In genomic region chr15:101000271-101000681, GRCh38 we compare ENCODE assay signal across 18 cellular contexts.
DNase-seq lines count a peak whose midpoint lies in the region; FAIRE-seq and TF ChIP-seq lines count a peak whose summit lies in the region.
"Had no signal": no experiment of that assay in that cellular context is flagged by ENCODE, and none has a peak within 500 bp of the region (broad histone marks: within the 10 kb centered on the region; RNA-seq: fewer than 3 reads in every experiment).

No MANE protein-coding gene starts in this region.

- 0 out of 2 replicates have a peak overlapping the region, but pooled peaks have one; percentile 36 for H3K27ac ChIP-seq in Karpas-422 (ENCODE audit: low read length)
- H3K27ac ChIP-seq in H1 (ENCODE audit: low read depth, low read length), result no peak overlapping the region
- H3K27ac ChIP-seq in osteoblast (ENCODE audit: low read depth, low read length), result peak overlapping the region; percentile 88
- H3K27ac ChIP-seq in tibial artery, result no peak overlapping the region
- H3K27ac ChIP-seq: left lung, PC-9, SK-N-MC had no signal

- peak overlapping the region; percentile 6; the same call in 1 of the 2 replicates for H2BK5ac ChIP-seq in H1 (ENCODE audit: low read depth, low read length)

- no peak overlapping the region for H4K8ac ChIP-seq in H1 (ENCODE audit: extremely low read depth, insufficient read depth, low read length)

- peaks cover 4% of the 10 kb centered on the region for H3K27me3 Mint-ChIP-seq in activated naive CD8-positive, alpha-beta T cell treated with anti-CD3 and anti-CD28 coated beads for 36 hours

- TF ChIP-seq POLR2A in H1 (IDR thresholded peaks at IDR 0.05; ENCODE audit: control extremely low read depth in 1 of 2, low read depth in 2 of 2, low read length in 2 of 2), result no peak

- H3K56ac ChIP-seq in H1 (replicated peaks; ENCODE audit: insufficient read length, low read depth, low read length), result no peak overlapping the region

- H2AK5ac ChIP-seq in H1 (ENCODE audit: low read depth, low read length), result peak overlapping the region; percentile 41; the same call in 1 of the 2 replicates

- no peak for TF ChIP-seq EP300 in H1 (IDR thresholded peaks at IDR 0.05; ENCODE audit: borderline replicate concordance in 1 of 2, low read depth in 2 of 2, low read length in 2 of 2)

- DNase-seq in EH (ENCODE audit: low read depth), result peak; percentile 90
- no peak for DNase-seq in Karpas-422
- peak in 1 of 2 experiments; percentile 39 for DNase-seq in H1 (ENCODE audit: low read depth in 1 of 2, low spot score in 2 of 2)
- DNase-seq in osteoblast (ENCODE audit: insufficient read length, low spot score, missing footprints), result peak; percentile 87
- DNase-seq in activated naive CD8-positive, alpha-beta T cell treated with anti-CD3 and anti-CD28 coated beads for 36 hours, result no peak
- DNase-seq in SKM-1 (lab: John Stamatoyannopoulos, UW; ENCODE audit: unreplicated experiment), result no peak
- DNase-seq in tibial artery, result no peak
- DNase-seq: AML-193, H9, KG1, left lung, NCI-H1092 treated with DMSO at 0.1 percent for 48 hours, NCI-H2107, nucleus accumbens, PC-9 had no signal

- H4K5ac ChIP-seq in H1 (ENCODE audit: insufficient read length, low read depth, low read length), result no peak overlapping the region

- H2BK20ac ChIP-seq in H1 (ENCODE audit: low read length), result no peak overlapping the region

- no peak overlapping the region for H3K4ac ChIP-seq in H1 (replicated peaks; ENCODE audit: insufficient read length, low read depth, low read length)

- H4K20me1 ChIP-seq in Karpas-422 (ENCODE audit: insufficient read depth, low read depth, low read length), result no peaks in the 10 kb centered on the region
- H4K20me1 ChIP-seq in H1 (replicated peaks in 1 of 2; ENCODE audit: control insufficient read depth in 1 of 2, insufficient read depth in 2 of 2, low read length in 2 of 2), result no peaks in the 10 kb centered on the region
- no peaks in the 10 kb centered on the region for H4K20me1 ChIP-seq in osteoblast (ENCODE audit: insufficient read depth, low read length)

- H2BK12ac ChIP-seq in H1 (ENCODE audit: low read depth, low read length), result peak overlapping the region; percentile 60; the same call in 1 of the 2 replicates

- no peak for TF ChIP-seq CTCF in H1 (IDR thresholded peaks at IDR 0.05; ENCODE audit: control extremely low read depth in 1 of 3, insufficient read depth in 1 of 3, low read depth in 1 of 3, low read length in 3 of 3)
- TF ChIP-seq CTCF in osteoblast (IDR thresholded peaks at IDR 0.05; ENCODE audit: extremely low read depth, low read depth, low read length), result no peak
- no peak for TF ChIP-seq CTCF in tibial artery (IDR thresholded peaks at IDR 0.05)

- no peak for TF ChIP-seq RAD21 in H1 (IDR thresholded peaks at IDR 0.05 in 1 of 2, conservative IDR thresholded peaks at IDR 0.05 in 1 of 2; ENCODE audit: low read depth in 2 of 2, low read length in 2 of 2)

- no peak overlapping the region for H3K23ac ChIP-seq in H1 (ENCODE audit: insufficient read length)

- intact Hi-C loops in tibial artery (cut with DNase I; ENCODE audit: low total_unique reads), result no loop called here

- H3K9ac ChIP-seq in Karpas-422 (ENCODE audit: low read length), result no peak overlapping the region
- H3K9ac ChIP-seq in H1 (replicated peaks in 1 of 4; ENCODE audit: extremely low read depth in 1 of 4, low read depth in 3 of 4, low read length in 3 of 4), result no peak overlapping the region

- CTCF ChIA-PET in H1 (lab: Charles Lee; ENCODE audit: partially characterized antibody), result interaction anchor here (1.1 to 22.3 kb wide), 9 partner anchors 8 to 258 kb away, joined by 3 to 405 read pairs (median 4); partner anchors contain the start of gene LRRK1

- no peak overlapping the region for H3K14ac ChIP-seq in H1 (ENCODE audit: insufficient read length)

- H3K79me2 ChIP-seq in Karpas-422 (ENCODE audit: low read length), result peaks cover 20% of the 10 kb centered on the region
- no peaks in the 10 kb centered on the region for H3K79me2 ChIP-seq in H1 (ENCODE audit: control insufficient read depth in 1 of 2, insufficient read depth in 2 of 2, low read length in 2 of 2)
- no peaks in the 10 kb centered on the region for H3K79me2 ChIP-seq in osteoblast (ENCODE audit: insufficient read depth, low read length)

- H3K4me3 ChIP-seq in Karpas-422 (ENCODE audit: low read length) (no peak overlapping the region), H1 (ENCODE audit: extremely low read depth in 1 of 4, insufficient read depth in 2 of 4, low read depth in 3 of 4, low read length in 4 of 4) (no peak overlapping the region), osteoblast (ENCODE audit: insufficient read depth, low read length) (no peak overlapping the region), tibial artery (no peak overlapping the region)
- H3K4me3 ChIP-seq: left lung, PC-9, SK-N-MC had no signal

- no peak overlapping the region; the same call in 1 of the 2 replicates for H2BK15ac ChIP-seq in H1 (ENCODE audit: low read length)

- no peaks in the 10 kb centered on the region for H3K9me3 ChIP-seq in Karpas-422 (ENCODE audit: low read length)
- peaks cover 5 to 8% of the 10 kb centered on the region in 2 experiments; a peak in 3 of 4 replicates for H3K9me3 ChIP-seq in H1 (ENCODE audit: insufficient read depth in 2 of 2, low read depth in 1 of 2, low read length in 1 of 2)
- H3K9me3 ChIP-seq in osteoblast (ENCODE audit: low read depth, low read length), result no peaks in the 10 kb centered on the region
- H3K9me3 ChIP-seq in tibial artery, result no peaks in the 10 kb centered on the region

- no peaks in the 10 kb centered on the region for H3K36me3 Mint-ChIP-seq in activated naive CD8-positive, alpha-beta T cell treated with anti-CD3 and anti-CD28 coated beads for 36 hours

- H3K23me2 ChIP-seq in H1 (ENCODE audit: low read depth, low read length), result peaks cover 4% of the 10 kb centered on the region; the same call in 1 of the 2 replicates

- H3K4me1 Mint-ChIP-seq in activated naive CD8-positive, alpha-beta T cell treated with anti-CD3 and anti-CD28 coated beads for 36 hours, result no peaks in the 10 kb centered on the region
- H3K4me1 Mint-ChIP-seq: central memory CD8-positive, alpha-beta T cell had no signal

- H2AFZ ChIP-seq in Karpas-422 (ENCODE audit: low read length), result no peak overlapping the region
- H2AFZ ChIP-seq in H1 (ENCODE audit: low read length), result no peak overlapping the region
- no peak overlapping the region for H2AFZ ChIP-seq in osteoblast (ENCODE audit: low read length)
- H2AFZ ChIP-seq: PC-9 had no signal

- H3K36me3 ChIP-seq in Karpas-422 (ENCODE audit: insufficient read depth, low read length) (peaks cover 50% of the 10 kb centered on the region), H1 (ENCODE audit: control insufficient read depth in 2 of 4, insufficient read depth in 4 of 4, low read length in 3 of 4) (no peaks in the 10 kb centered on the region), osteoblast (ENCODE audit: insufficient read depth, low read length) (peaks cover 3% of the 10 kb centered on the region), tibial artery (peaks cover 0 to 4% (median 0%) of the 10 kb centered on the region in 3 donors)

- H3K4me1 ChIP-seq in Karpas-422 (ENCODE audit: low read length), result peaks cover 38% of the 10 kb centered on the region
- H3K4me1 ChIP-seq in H1 (replicated peaks in 1 of 4; ENCODE audit: control insufficient read depth in 3 of 4, insufficient read depth in 4 of 4, low read length in 3 of 4), result peaks cover 0 to 7% (median 1%) of the 10 kb centered on the region in 4 experiments; a peak in 4 of 7 replicates
- H3K4me1 ChIP-seq in osteoblast (ENCODE audit: insufficient read depth, low read length), result peaks cover 21% of the 10 kb centered on the region
- H3K4me1 ChIP-seq in tibial artery, result no peaks in the 10 kb centered on the region

- WGBS in H1 (ENCODE audit: extremely low coverage in 1 of 2, insufficient coverage in 1 of 2, insufficient read length in 1 of 2, insufficient replicate concordance in 2 of 2, low coverage in 1 of 2, low lambda C conversion rate in 2 of 2, missing lambda C conversion rate in 1 of 2), 2 experiments, result 72% methylated on average over 5 of the region's 5 CpGs; no CpG with 5 or more reads in 1 of the 2 experiments

- H3K27me3 ChIP-seq in Karpas-422 (ENCODE audit: low read length) (no peaks in the 10 kb centered on the region), H1 (replicated peaks in 1 of 4; ENCODE audit: control insufficient read depth in 3 of 4, extremely low read depth in 1 of 4, insufficient read depth in 3 of 4, low read length in 3 of 4) (no peaks in the 10 kb centered on the region; a peak in 1 of 7 replicates), osteoblast (ENCODE audit: insufficient read depth, low read length) (no peaks in the 10 kb centered on the region), tibial artery (no peaks in the 10 kb centered on the region)
- H3K27me3 ChIP-seq: left lung had no signal

- POLR2A ChIA-PET in H1 (lab: Charles Lee; ENCODE audit: partially characterized antibody), result no interaction called here

- H3K79me1 ChIP-seq in H1 (ENCODE audit: low read depth, low read length), result no peaks in the 10 kb centered on the region

- H3K18ac ChIP-seq in H1 (ENCODE audit: extremely low read depth, low read length), result no peak overlapping the region

- H3K4me2 ChIP-seq in Karpas-422 (ENCODE audit: low read depth, low read length, poor library complexity, severe bottlenecking) (no peak overlapping the region), H1 (ENCODE audit: insufficient read depth in 1 of 2, low read depth in 2 of 2, low read length in 2 of 2) (peak overlapping the region; percentile 3 to 40; a peak in 3 of 4 replicates), osteoblast (ENCODE audit: insufficient read depth, low read length) (peak overlapping the region; percentile 30)
- H3K4me2 ChIP-seq: PC-9 had no signal

- no peaks in the 10 kb centered on the region for H3K9me3 Mint-ChIP-seq in activated naive CD8-positive, alpha-beta T cell treated with anti-CD3 and anti-CD28 coated beads for 36 hours
- H3K9me3 Mint-ChIP-seq: central memory CD8-positive, alpha-beta T cell had no signal

- no peak overlapping the region for H2BK120ac ChIP-seq in H1 (replicated peaks; ENCODE audit: low read depth, low read length)

- no peak for FAIRE-seq in H1 (lab: Jason Lieb, UNC)

- H3K9me2 ChIP-seq in Karpas-422 (replicated peaks; ENCODE audit: insufficient read depth, low read length), result no peaks in the 10 kb centered on the region

- H3K4me3 Mint-ChIP-seq in activated naive CD8-positive, alpha-beta T cell treated with anti-CD3 and anti-CD28 coated beads for 36 hours, result no peak overlapping the region
- H3K4me3 Mint-ChIP-seq: activated T-helper 1 cell treated with anti-CD3 and anti-CD28 coated beads, Interleukin-12 subunit alpha, Interleukin-12 subunit beta, Interleukin-2, Interleukin-4 antibody, amounts not matched to agents 30 ng/mL and 10 ng/mL and 1 ng/mL, durations not matched to agents 14 hours and 24 hours and 36 hours; central memory CD8-positive, alpha-beta T cell; H9 had no signal

- no peak overlapping the region for H3K27ac Mint-ChIP-seq in activated naive CD8-positive, alpha-beta T cell treated with anti-CD3 and anti-CD28 coated beads for 36 hours
- H3K27ac Mint-ChIP-seq: activated T-helper 1 cell treated with anti-CD3 and anti-CD28 coated beads, Interleukin-12 subunit alpha, Interleukin-12 subunit beta, Interleukin-2, Interleukin-4 antibody, amounts not matched to agents 30 ng/mL and 10 ng/mL and 1 ng/mL, durations not matched to agents 14 hours and 24 hours and 36 hours had no signal

- H4K91ac ChIP-seq in H1 (replicated peaks; ENCODE audit: insufficient read length, low read length), result no peak overlapping the region

Comparison
In these comparisons a context has a peak if more than half of its experiments do, and no peak if none do; other contexts are left out.
1. DNase-seq: peak in EH (single experiment) and osteoblast (single experiment); none in Karpas-422 (single experiment), activated naive CD8-positive, alpha-beta T cell treated with anti-CD3 and anti-CD28 coated beads for 36 hours (single experiment), SKM-1 (single experiment) and tibial artery (0 of 2).
2. H3K27ac ChIP-seq: peak in Karpas-422 (single experiment) and osteoblast (single experiment); none in H1 (single experiment) and tibial artery (0 of 2).